Comparison of ENCODE assay signal across 11 cellular contexts in genomic region chr5:6721442-6721841, GRCh38. TPM values are rescaled to one million over a fixed set of nuclear protein-coding genes. Genes with fewer than 3 reads are reported as not detected.
DNase-seq lines count a peak whose midpoint lies in the region; ATAC-seq and TF ChIP-seq lines count a peak whose summit lies in the region.
"Had no signal": no experiment of that assay in that cellular context is flagged by ENCODE, and none has a peak within 500 bp of the region (broad histone marks: within the 10 kb centered on the region; RNA-seq: fewer than 3 reads in every experiment).

No MANE protein-coding gene starts in this region.

- no peak overlapping the region for H3K4ac ChIP-seq in H9 (ENCODE audit: low read depth, low read length)

- peaks cover 43 to 66% of the 10 kb centered on the region in 2 experiments for H3K4me1 Mint-ChIP-seq in H9
- H3K4me1 Mint-ChIP-seq in activated naive CD8-positive, alpha-beta T cell treated with anti-CD3 and anti-CD28 coated beads, Interleukin-2, amount 10 ng/mL, durations not matched to agents 7 days and 5 days = peaks cover 65% of the 10 kb centered on the region

- no peak overlapping the region for H2AFZ ChIP-seq in H9 (ENCODE audit: low read length)

- H4K91ac ChIP-seq in H9 (ENCODE audit: insufficient read length, low read depth, low read length) = no peak overlapping the region

- no peak overlapping the region for H2BK5ac ChIP-seq in H9 (ENCODE audit: insufficient read length, low read length)

- peak overlapping the region in 10 of 11 experiments; percentile 49 to 71 (median 60); a peak in 17 of 22 replicates for H3K9ac ChIP-seq in BLaER1 treated with 17β-estradiol and CSF1 and Interleukin-3, amounts not matched to agents 10 nM and 100 nM
- H3K9ac ChIP-seq in H9 (ENCODE audit: extremely low read depth, insufficient read length, low read length) = no peak overlapping the region
- H3K9ac ChIP-seq in mucosa of rectum (ENCODE audit: low read depth in 1 of 2, low read length in 2 of 2) = no peak overlapping the region

- no peak overlapping the region for H3K18ac ChIP-seq in H9 (ENCODE audit: insufficient read length, low read depth, low read length)

- DNase-seq in H9 (no peak), prostate gland (ENCODE audit: low spot score) (no peak)
- DNase-seq in activated naive CD8-positive, alpha-beta T cell treated with anti-CD3 and anti-CD28 coated beads, Interleukin-2, amount 10 ng/mL, durations not matched to agents 7 days and 5 days = no peak
- DNase-seq: cortex of kidney, NCI-H1417 treated with DMSO at 0.1 percent for 48 hours had no signal

- no peaks in the 10 kb centered on the region for H3K9me3 Mint-ChIP-seq in H9
- H3K9me3 Mint-ChIP-seq in activated naive CD8-positive, alpha-beta T cell treated with anti-CD3 and anti-CD28 coated beads, Interleukin-2, amount 10 ng/mL, durations not matched to agents 7 days and 5 days = no peaks in the 10 kb centered on the region

- no peak for TF ChIP-seq POLR2A in prostate gland (IDR thresholded peaks at IDR 0.05)

- H3T11ph ChIP-seq in H9 (ENCODE audit: low read length) = no peak overlapping the region

- H3K36me3 ChIP-seq in BLaER1 treated with 17β-estradiol and CSF1 and Interleukin-3, amounts not matched to agents 10 nM and 100 nM = peaks cover 20 to 75% (median 48%) of the 10 kb centered on the region in 11 experiments; a peak in 20 of 22 replicates
- peaks cover 2 to 8% of the 10 kb centered on the region in 2 donors for H3K36me3 ChIP-seq in mucosa of rectum (ENCODE audit: control insufficient read depth in 2 of 2, insufficient read depth in 2 of 2, low read length in 2 of 2)
- no peaks in the 10 kb centered on the region for H3K36me3 ChIP-seq in prostate gland

- intact Hi-C loops in prostate gland (cut with DNase I) = no loop called here

- no peak for ATAC-seq in activated naive CD8-positive, alpha-beta T cell treated with anti-CD3 and anti-CD28 coated beads, Interleukin-2, amount 10 ng/mL, durations not matched to agents 7 days and 5 days (ENCODE audit: low read depth)
- ATAC-seq in GM18909 (IDR thresholded peaks at IDR 0.05; ENCODE audit: poor library complexity, unreplicated experiment) = no peak
- ATAC-seq in GM21381 (IDR thresholded peaks at IDR 0.05; ENCODE audit: unreplicated experiment) = no peak
- no peak for ATAC-seq in GM18520 (IDR thresholded peaks at IDR 0.05; ENCODE audit: unreplicated experiment)

- H4K8ac ChIP-seq in H9 (replicated peaks; ENCODE audit: insufficient read length, low read depth, low read length) = no peak overlapping the region

- no peaks in the 10 kb centered on the region for H3K27me3 Mint-ChIP-seq in H9 (ENCODE audit: low read depth)
- no peaks in the 10 kb centered on the region for H3K27me3 Mint-ChIP-seq in activated naive CD8-positive, alpha-beta T cell treated with anti-CD3 and anti-CD28 coated beads, Interleukin-2, amount 10 ng/mL, durations not matched to agents 7 days and 5 days

- no peak for TF ChIP-seq CTCF in H9 (conservative IDR thresholded peaks at IDR 0.05)
- no peak for TF ChIP-seq CTCF in prostate gland (IDR thresholded peaks at IDR 0.05)

- H4K5ac ChIP-seq in H9 (ENCODE audit: insufficient read length, low read depth, low read length) = no peak overlapping the region

- H3K4me2 ChIP-seq in BLaER1 treated with 17β-estradiol and CSF1 and Interleukin-3, amounts not matched to agents 10 nM and 100 nM = peak overlapping the region; percentile 57 to 99 (median 86)
- H3K4me2 ChIP-seq in H9 (ENCODE audit: insufficient read depth, insufficient read length, low read length) = no peak overlapping the region

- H3K79me2 ChIP-seq in H9 (ENCODE audit: insufficient read depth, low read length) = peaks cover 45% of the 10 kb centered on the region; the same call in 1 of the 2 replicates

- H2BK120ac ChIP-seq in H9 (ENCODE audit: low read depth, low read length, poor library complexity, severe bottlenecking) = no peak overlapping the region

- H3K23ac ChIP-seq in H9 (ENCODE audit: insufficient read length, low read depth, low read length) = no peak overlapping the region

- no peak overlapping the region for H2BK15ac ChIP-seq in H9 (ENCODE audit: low read depth, low read length)

- no peak overlapping the region for H2BK12ac ChIP-seq in H9 (ENCODE audit: insufficient read length, low read depth, low read length)

- no peaks in the 10 kb centered on the region for H3K23me2 ChIP-seq in H9 (ENCODE audit: insufficient read length, low read depth, low read length, poor library complexity, severe bottlenecking)

- no peaks in the 10 kb centered on the region for H3K27me3 ChIP-seq in BLaER1 treated with 17β-estradiol and CSF1 and Interleukin-3, amounts not matched to agents 10 nM and 100 nM
- no peaks in the 10 kb centered on the region for H3K27me3 ChIP-seq in H9 (ENCODE audit: insufficient read depth, low read length)
- no peaks in the 10 kb centered on the region for H3K27me3 ChIP-seq in mucosa of rectum (ENCODE audit: control insufficient read depth in 2 of 2, insufficient read depth in 2 of 2, low read length in 2 of 2)
- H3K27me3 ChIP-seq in prostate gland (replicated peaks; ENCODE audit: insufficient read depth) = no peaks in the 10 kb centered on the region

- H3K14ac ChIP-seq in H9 (ENCODE audit: insufficient read depth, low read length) = no peak overlapping the region

- WGBS in H9 (ENCODE audit: extremely low coverage, insufficient read length, low lambda C conversion rate) = no CpG with 5 or more reads among the region's 4 CpGs
- WGBS in prostate gland = 40% methylated on average over 4 of the region's 4 CpGs

- peaks cover 87 to 100% (median 99%) of the 10 kb centered on the region in 10 experiments for H3K4me1 ChIP-seq in BLaER1 treated with 17β-estradiol and CSF1 and Interleukin-3, amounts not matched to agents 10 nM and 100 nM
- no peaks in the 10 kb centered on the region for H3K4me1 ChIP-seq in H9 (ENCODE audit: insufficient read depth, low read length)
- H3K4me1 ChIP-seq in mucosa of rectum (ENCODE audit: control insufficient read depth in 2 of 2, insufficient read depth in 2 of 2, low read length in 2 of 2) = peaks cover 4 to 16% of the 10 kb centered on the region in 2 donors
- peaks cover 3% of the 10 kb centered on the region for H3K4me1 ChIP-seq in prostate gland (replicated peaks)

- peak overlapping the region in 2 of 3 experiments; percentile 13 to 61; a peak in 1 of 7 replicates for H3K27ac Mint-ChIP-seq in H9
- H3K27ac Mint-ChIP-seq in activated naive CD8-positive, alpha-beta T cell treated with anti-CD3 and anti-CD28 coated beads, Interleukin-2, amount 10 ng/mL, durations not matched to agents 7 days and 5 days = peak overlapping the region; percentile 80

- H3K4me3 ChIP-seq in BLaER1 treated with 17β-estradiol and CSF1 and Interleukin-3, amounts not matched to agents 10 nM and 100 nM = peak overlapping the region in 8 of 10 experiments; percentile 23 to 59 (median 44); a peak in 10 of 20 replicates
- H3K4me3 ChIP-seq in mucosa of rectum (ENCODE audit: low read length in 2 of 2) (peak overlapping the region in 1 of 2 donors; percentile 56), prostate gland (no peak overlapping the region)

- no peak overlapping the region for H2BK20ac ChIP-seq in H9 (ENCODE audit: low read depth, low read length, poor library complexity, severe bottlenecking)

- H3K27ac ChIP-seq in BLaER1 treated with 17β-estradiol and CSF1 and Interleukin-3, amounts not matched to agents 10 nM and 100 nM = peak overlapping the region; percentile 43 to 71 (median 62); a peak in 18 of 22 replicates
- no peak overlapping the region for H3K27ac ChIP-seq in H9 (ENCODE audit: insufficient read length, low read depth, low read length)
- H3K27ac ChIP-seq in mucosa of rectum (ENCODE audit: low read depth in 2 of 2, low read length in 2 of 2) = peak overlapping the region; percentile 49 to 56
- H3K27ac ChIP-seq in prostate gland = no peak overlapping the region
- H3K27ac ChIP-seq: VCaP had no signal

- no peak overlapping the region for H2AK5ac ChIP-seq in H9 (ENCODE audit: insufficient read length, low read length)

- H3K36me3 Mint-ChIP-seq in H9 (ENCODE audit: insufficient read depth in 1 of 3, low read depth in 3 of 3) = peaks cover 8 to 20% (median 14%) of the 10 kb centered on the region in 3 experiments
- H3K36me3 Mint-ChIP-seq in activated naive CD8-positive, alpha-beta T cell treated with anti-CD3 and anti-CD28 coated beads, Interleukin-2, amount 10 ng/mL, durations not matched to agents 7 days and 5 days = peaks cover 19% of the 10 kb centered on the region

- H4K20me1 ChIP-seq in BLaER1 treated with 17β-estradiol and CSF1 and Interleukin-3, amounts not matched to agents 10 nM and 100 nM = peaks cover 97 to 100% (median 100%) of the 10 kb centered on the region in 11 experiments
- peaks cover 6% of the 10 kb centered on the region for H4K20me1 ChIP-seq in H9 (ENCODE audit: control insufficient read depth, insufficient read depth, insufficient read length)

- no peak overlapping the region for H3K4me3 Mint-ChIP-seq in H9
- H3K4me3 Mint-ChIP-seq in activated naive CD8-positive, alpha-beta T cell treated with anti-CD3 and anti-CD28 coated beads, Interleukin-2, amount 10 ng/mL, durations not matched to agents 7 days and 5 days = peak overlapping the region; percentile 69

- no peaks in the 10 kb centered on the region for H3K9me3 ChIP-seq in BLaER1 treated with 17β-estradiol and CSF1 and Interleukin-3, amounts not matched to agents 10 nM and 100 nM (replicated peaks in 1 of 11)
- H3K9me3 ChIP-seq in H9 (ENCODE audit: control insufficient read depth, low read depth, low read length) (no peaks in the 10 kb centered on the region), mucosa of rectum (ENCODE audit: control insufficient read depth in 2 of 2, low read length in 2 of 2) (no peaks in the 10 kb centered on the region), prostate gland (no peaks in the 10 kb centered on the region)

- H3K56ac ChIP-seq in H9 (ENCODE audit: insufficient read length, low read depth, low read length) = no peak overlapping the region

- POLR2A ChIA-PET in activated naive CD8-positive, alpha-beta T cell treated with anti-CD3 and anti-CD28 coated beads, Interleukin-2, amount 10 ng/mL, durations not matched to agents 7 days and 5 days (lab: Charles Lee) = interaction anchor here (1.0 kb wide), 1 partner anchor 8 kb away, joined by 3 read pairs; the partner anchor contains the start of gene TENT4A

- H3K79me1 ChIP-seq in H9 (ENCODE audit: insufficient read depth, low read depth, low read length, poor library complexity, severe bottlenecking) = peaks cover 16% of the 10 kb centered on the region

RNA-seq across cellular contexts. Expression of gene TENT4A, which starts 8.2 kb away (rescaled TPM):
- total RNA-seq in H9 (2021) (25.6 and 25.7 TPM in 2 replicates), prostate gland (10 to 100 TPM; 12.9 to 40.4 TPM)
- 10 to 100 TPM; 47.0 to 47.1 TPM for total RNA-seq in activated naive CD8-positive, alpha-beta T cell treated with anti-CD3 and anti-CD28 coated beads, Interleukin-2, amount 10 ng/mL, durations not matched to agents 7 days and 5 days

Comparison
In these comparisons a context has a peak if more than half of its experiments do, and no peak if none do; other contexts are left out.
1. H3K27ac ChIP-seq: peak in BLaER1 treated with 17β-estradiol and CSF1 and Interleukin-3, amounts not matched to agents 10 nM and 100 nM (11 of 11) and mucosa of rectum (2 of 2); none in H9 (single experiment) and prostate gland (0 of 2).
2. H3K4me3 ChIP-seq: peak in BLaER1 treated with 17β-estradiol and CSF1 and Interleukin-3, amounts not matched to agents 10 nM and 100 nM (8 of 10); none in prostate gland (0 of 2).
3. H3K9ac ChIP-seq: peak in BLaER1 treated with 17β-estradiol and CSF1 and Interleukin-3, amounts not matched to agents 10 nM and 100 nM (10 of 11); none in H9 (single experiment) and mucosa of rectum (0 of 2).